Comparison of ENCODE assay signal across 26 cellular contexts in the genomic region with DNA sequence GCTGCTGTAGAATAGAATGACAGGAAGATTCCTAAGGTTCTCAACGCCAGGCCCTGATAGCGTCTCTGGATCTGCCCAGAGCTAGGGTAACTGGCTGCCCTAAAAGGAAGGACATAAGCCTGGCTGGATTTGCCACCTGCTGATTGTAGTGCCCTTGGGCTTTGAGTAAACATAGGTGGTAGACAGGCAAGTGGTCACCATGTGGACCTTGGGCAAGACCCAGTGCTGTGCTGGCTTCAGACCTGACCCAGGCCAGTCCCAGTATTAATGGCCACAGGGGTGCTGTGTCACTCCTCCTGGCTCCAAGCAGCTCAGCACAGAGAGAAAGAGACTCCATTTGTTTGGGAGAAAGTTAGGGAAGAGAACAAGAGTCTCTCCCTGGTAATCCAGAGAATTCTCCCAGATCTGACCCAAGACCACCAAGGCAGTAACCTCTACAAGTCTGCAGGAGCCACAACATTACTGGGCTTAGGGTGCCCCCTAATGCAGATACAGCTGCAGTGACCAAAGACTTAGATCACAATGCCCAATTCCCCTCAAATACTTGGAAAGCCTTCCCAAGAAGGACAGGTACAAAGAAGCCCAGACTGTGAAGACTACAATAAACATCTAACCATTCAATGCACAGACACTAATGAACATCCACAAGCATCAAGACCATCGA. TPM values are rescaled to one million over a fixed set of nuclear protein-coding genes. Genes with fewer than 3 reads are reported as not detected.
DNase-seq lines count a peak whose midpoint lies in the region; ATAC-seq and TF ChIP-seq lines count a peak whose summit lies in the region.
"Had no signal": no experiment of that assay in that cellular context is flagged by ENCODE, and none has a peak within 500 bp of the region (broad histone marks: within the 10 kb centered on the region; RNA-seq: fewer than 3 reads in every experiment).

No MANE protein-coding gene starts in this region.

- H3K27me3 ChIP-seq in DND-41 (ENCODE audit: insufficient read depth, low read length, poor library complexity) (no peaks in the 10 kb centered on the region), Loucy (ENCODE audit: insufficient read depth, low read length, poor library complexity, severe bottlenecking) (no peaks in the 10 kb centered on the region), neural progenitor cell (no peaks in the 10 kb centered on the region)
- H3K27me3 ChIP-seq: ascending aorta, ovary, SJCRH30, transverse colon had no signal

- no peaks in the 10 kb centered on the region for H3K4me1 Mint-ChIP-seq in endothelial cell (ENCODE audit: unreplicated experiment)
- H3K4me1 Mint-ChIP-seq in neural progenitor cell, result no peaks in the 10 kb centered on the region

- ATAC-seq in DND-41 (ENCODE audit: insufficient read depth, low read depth) (no peak), HG03520 (IDR thresholded peaks at IDR 0.05; ENCODE audit: unreplicated experiment) (no peak), HG03139 (IDR thresholded peaks at IDR 0.05; ENCODE audit: unreplicated experiment) (no peak)
- ATAC-seq: natural killer cell had no signal

- peak overlapping the region; percentile 22 for H3K27ac Mint-ChIP-seq in endothelial cell (ENCODE audit: unreplicated experiment)
- no peak overlapping the region for H3K27ac Mint-ChIP-seq in neural progenitor cell

- H3K4me3 ChIP-seq in DND-41 (ENCODE audit: low read depth in 1 of 2, low read length in 2 of 2), result no peak overlapping the region
- H3K4me3 ChIP-seq in Loucy (ENCODE audit: low read length, poor library complexity, severe bottlenecking), result no peak overlapping the region
- H3K4me3 ChIP-seq in neural progenitor cell, result no peak overlapping the region
- H3K4me3 ChIP-seq: ascending aorta, ovary, SJCRH30, smooth muscle cell, transverse colon had no signal

- DNase-seq in DND-41, result no peak
- DNase-seq in endothelial cell (ENCODE audit: low spot score), result no peak
- DNase-seq in neural progenitor cell (ENCODE audit: low spot score), result peak; percentile 31
- no peak for DNase-seq in stimulated activated CD4-positive, alpha-beta T cell treated with anti-CD3 and anti-CD28 coated beads, Interleukin-4, amount 100 ng/mL, for 4 hours
- no peak for DNase-seq in NCI-H2081 treated with DMSO at 0.1 percent for 48 hours (lab: John Stamatoyannopoulos, UW)
- DNase-seq: activated CD8-positive, alpha-beta memory T cell treated with anti-CD3 and anti-CD28 coated beads for 24 hours; activated effector memory CD4-positive, alpha-beta T cell treated with Interleukin-2 at 50 U/mL for 16 hours; activated naive CD8-positive, alpha-beta T cell treated with anti-CD3 and anti-CD28 coated beads, Interleukin-2, amount 10 ng/mL, durations not matched to agents 7 days and 5 days; central memory CD4-positive, alpha-beta T cell; dermis blood vessel endothelial cell; DMS53; GF-D8; midbrain; natural killer cell; NCI-H1048; NCI-H187; NCI-H524 treated with DMSO at 0.1 percent for 48 hours; ovary; stimulated activated CD4-positive, alpha-beta T cell treated with anti-CD3 and anti-CD28 coated beads, Interleukin-1b, Interleukin-23, amount 100 ng/mL, for 48 hours; transverse colon had no signal

- H3K9ac ChIP-seq in DND-41 (ENCODE audit: low read depth, low read length) (no peak overlapping the region), Loucy (ENCODE audit: low read depth, low read length, poor library complexity, severe bottlenecking) (no peak overlapping the region), neural progenitor cell (no peak overlapping the region)

- no peaks in the 10 kb centered on the region for H3K4me1 ChIP-seq in DND-41 (ENCODE audit: insufficient read depth, low read length)
- H3K4me1 ChIP-seq in Loucy (ENCODE audit: insufficient read depth, low read length, poor library complexity, severe bottlenecking), result no peaks in the 10 kb centered on the region
- no peaks in the 10 kb centered on the region for H3K4me1 ChIP-seq in neural progenitor cell
- H3K4me1 ChIP-seq: ascending aorta, SJCRH30, transverse colon had no signal

- H3K36me3 Mint-ChIP-seq in endothelial cell (ENCODE audit: low read depth, unreplicated experiment) (peaks cover 31% of the 10 kb centered on the region), neural progenitor cell (peaks cover 60% of the 10 kb centered on the region)

- no peaks in the 10 kb centered on the region for H4K20me1 ChIP-seq in DND-41 (ENCODE audit: insufficient read depth, low read length)
- no peaks in the 10 kb centered on the region for H4K20me1 ChIP-seq in Loucy (ENCODE audit: insufficient read depth, low read length, poor library complexity, severe bottlenecking)
- H4K20me1 ChIP-seq in neural progenitor cell (ENCODE audit: low read depth), result no peaks in the 10 kb centered on the region

- H3K4me3 Mint-ChIP-seq in endothelial cell (ENCODE audit: unreplicated experiment) (no peak overlapping the region), neural progenitor cell (no peak overlapping the region)
- H3K4me3 Mint-ChIP-seq: activated naive CD8-positive, alpha-beta T cell treated with anti-CD3 and anti-CD28 coated beads, Interleukin-2, amount 10 ng/mL, durations not matched to agents 7 days and 5 days; natural killer cell had no signal

- H3K27ac ChIP-seq in DND-41 (ENCODE audit: low read length), result no peak overlapping the region
- no peak overlapping the region for H3K27ac ChIP-seq in neural progenitor cell
- H3K27ac ChIP-seq: ascending aorta, ovary, SJCRH30, transverse colon had no signal

- H3K9me2 ChIP-seq in Loucy (replicated peaks; ENCODE audit: low read depth, low read length), result no peaks in the 10 kb centered on the region

- H3K79me2 ChIP-seq in DND-41 (ENCODE audit: insufficient read depth, low read length) (no peaks in the 10 kb centered on the region), Loucy (ENCODE audit: insufficient read depth, low read length) (no peaks in the 10 kb centered on the region), neural progenitor cell (ENCODE audit: low read depth) (peaks cover 3% of the 10 kb centered on the region)

- H3K36me3 ChIP-seq in DND-41 (ENCODE audit: insufficient read depth, low read length), result peaks cover 53% of the 10 kb centered on the region
- H3K36me3 ChIP-seq in Loucy (ENCODE audit: insufficient read depth, low read length), result peaks cover 36% of the 10 kb centered on the region
- peaks cover 27% of the 10 kb centered on the region for H3K36me3 ChIP-seq in neural progenitor cell
- H3K36me3 ChIP-seq: ovary had no signal

- H2AFZ ChIP-seq in DND-41 (ENCODE audit: low read depth, low read length) (no peak overlapping the region), Loucy (ENCODE audit: low read length) (no peak overlapping the region), neural progenitor cell (replicated peaks) (no peak overlapping the region)

- H3K9me3 Mint-ChIP-seq in endothelial cell (ENCODE audit: unreplicated experiment), result peaks cover 6% of the 10 kb centered on the region
- H3K9me3 Mint-ChIP-seq in neural progenitor cell, result peaks cover 30% of the 10 kb centered on the region

- H3K9me3 ChIP-seq in DND-41 (ENCODE audit: insufficient read depth, low read length, severe bottlenecking), result peaks cover 16% of the 10 kb centered on the region
- H3K9me3 ChIP-seq in Loucy (ENCODE audit: insufficient read depth, low read depth, low read length), result no peaks in the 10 kb centered on the region; the same call in 1 of the 2 replicates
- peaks cover 7% of the 10 kb centered on the region for H3K9me3 ChIP-seq in neural progenitor cell (ENCODE audit: low read depth)
- H3K9me3 ChIP-seq: ascending aorta had no signal

- TF ChIP-seq CTCF in DND-41 (IDR thresholded peaks at IDR 0.05; ENCODE audit: borderline replicate concordance, extremely low read depth, low read length, poor library complexity, severe bottlenecking) (peak; percentile 17), Loucy (conservative IDR thresholded peaks at IDR 0.05; ENCODE audit: low read length) (peak; percentile 27), endothelial cell (IDR thresholded peaks at IDR 0.05; ENCODE audit: unreplicated experiment) (no peak), neural progenitor cell (IDR thresholded peaks at IDR 0.05) (peak; percentile 42)

- H3K27me3 Mint-ChIP-seq in endothelial cell (ENCODE audit: unreplicated experiment) (peaks cover 1% of the 10 kb centered on the region), neural progenitor cell (ENCODE audit: insufficient read depth, low read depth) (no peaks in the 10 kb centered on the region)
- H3K27me3 Mint-ChIP-seq: activated naive CD8-positive, alpha-beta T cell treated with anti-CD3 and anti-CD28 coated beads, Interleukin-2, amount 10 ng/mL, durations not matched to agents 7 days and 5 days had no signal

- H3K4me2 ChIP-seq in DND-41 (ENCODE audit: insufficient read depth, low read length), result no peak overlapping the region
- H3K4me2 ChIP-seq in Loucy (ENCODE audit: low read depth, low read length, poor library complexity, severe bottlenecking), result no peak overlapping the region
- no peak overlapping the region for H3K4me2 ChIP-seq in neural progenitor cell
- H3K4me2 ChIP-seq: smooth muscle cell had no signal

- H3F3A ChIP-seq in Loucy (ENCODE audit: low read depth), result no peaks in the 10 kb centered on the region
- no peaks in the 10 kb centered on the region for H3F3A ChIP-seq in neural progenitor cell (ENCODE audit: low read depth)

RNA-seq across cellular contexts. Expression of gene PHTF1, which starts 44.5 kb away (rescaled TPM):
- total RNA-seq in endothelial cell (ENCODE audit: unreplicated experiment), result 35.4 TPM
- total RNA-seq in neural progenitor cell (ENCODE audit: low replicate concordance), result 50.7 and 76.8 TPM in 2 replicates
